9 cellular contexts compared by ENCODE assay signal in genomic region chr13:98761126-98761978, GRCh38. TPM values are rescaled to one million over a fixed set of nuclear protein-coding genes. Genes with fewer than 3 reads are reported as not detected.
A peak's percentile ranks its signal among the peaks of the same experiment; 100 is the strongest.
DNase-seq lines count a peak whose midpoint lies in the region; ATAC-seq and TF ChIP-seq lines count a peak whose summit lies in the region.
"Had no signal": no experiment of that assay in that cellular context is flagged by ENCODE, and none has a peak within 500 bp of the region (broad histone marks: within the 10 kb centered on the region; RNA-seq: fewer than 3 reads in every experiment).

No MANE protein-coding gene starts in this region.

- peak overlapping the region; percentile 62 for H3K4me2 ChIP-seq in osteoblast (ENCODE audit: insufficient read depth, low read length)

- H3K4me3 ChIP-seq in osteoblast (ENCODE audit: insufficient read depth, low read length) = peak overlapping the region; percentile 48

- peaks cover 10% of the 10 kb centered on the region for H3K27me3 ChIP-seq in osteoblast (ENCODE audit: insufficient read depth, low read length)

- H2AFZ ChIP-seq in osteoblast (ENCODE audit: low read length) = peak overlapping the region; percentile 74

- H3K27ac ChIP-seq in osteoblast (ENCODE audit: low read depth, low read length) = no peak overlapping the region

- ATAC-seq in GM18519 (IDR thresholded peaks at IDR 0.05; ENCODE audit: low FRiP score, unreplicated experiment) (peak; percentile 58), HG03039 (IDR thresholded peaks at IDR 0.05; ENCODE audit: unreplicated experiment) (peak; percentile 62)

- no peaks in the 10 kb centered on the region for H3K79me2 ChIP-seq in osteoblast (ENCODE audit: insufficient read depth, low read length)

- DNase-seq in amniotic epithelial cell (ENCODE audit: low read depth) = peak; percentile 72
- peak; percentile 88 for DNase-seq in osteoblast (ENCODE audit: insufficient read length, low spot score, missing footprints)
- no peak for DNase-seq in germinal center (ENCODE audit: low spot score)
- no peak for DNase-seq in posterior vena cava (ENCODE audit: low spot score)
- DNase-seq in NCI-H1436 treated with DMSO at 0.1 percent for 48 hours (lab: John Stamatoyannopoulos, UW) = no peak
- DNase-seq in dermis blood vessel endothelial cell = no peak

- TF ChIP-seq CTCF in osteoblast (IDR thresholded peaks at IDR 0.05; ENCODE audit: extremely low read depth, low read depth, low read length) = no peak

- no peaks in the 10 kb centered on the region for H4K20me1 ChIP-seq in osteoblast (ENCODE audit: insufficient read depth, low read length)

- intact Hi-C loops in posterior vena cava (cut with DNase I) = no loop called here

- H3K4me1 ChIP-seq in osteoblast (ENCODE audit: insufficient read depth, low read length) = peaks cover 5% of the 10 kb centered on the region

- H3K9me3 ChIP-seq in osteoblast (ENCODE audit: low read depth, low read length) = no peaks in the 10 kb centered on the region

- no peaks in the 10 kb centered on the region for H3K36me3 ChIP-seq in osteoblast (ENCODE audit: insufficient read depth, low read length)

RNA-seq across cellular contexts. Expression of gene SLC15A1, which starts 8.9 kb away (rescaled TPM):
- total RNA-seq in osteoblast (not detected in 2 replicates), posterior vena cava (under 1 TPM in 1 of 2 donors, not detected in 1; 0.19 TPM), dermis blood vessel endothelial cell (0.05 TPM in 1 of 2 replicates, not detected in the other)
- total RNA-seq: endothelial cell of umbilical vein had no signal

Comparison
In these comparisons a context has a peak if more than half of its experiments do, and no peak if none do; other contexts are left out.
1. DNase-seq: peak in amniotic epithelial cell (single experiment) and osteoblast (single experiment); none in germinal center (single experiment), posterior vena cava (single experiment), NCI-H1436 treated with DMSO at 0.1 percent for 48 hours (single experiment) and dermis blood vessel endothelial cell (single experiment).